ENCODE assay signal across 10 cellular contexts in genomic region chr17:16997514-16998429, GRCh38. TPM values are rescaled to one million over a fixed set of nuclear protein-coding genes. Genes with fewer than 3 reads are reported as not detected.
DNase-seq lines count a peak whose midpoint lies in the region; ATAC-seq and TF ChIP-seq lines count a peak whose summit lies in the region.
"Had no signal": no experiment of that assay in that cellular context is flagged by ENCODE, and none has a peak within 500 bp of the region (broad histone marks: within the 10 kb centered on the region; RNA-seq: fewer than 3 reads in every experiment).

No MANE protein-coding gene starts in this region.

- no peak overlapping the region for H3K9ac ChIP-seq in Karpas-422 (ENCODE audit: low read length)

- H3K9me2 ChIP-seq in Karpas-422 (replicated peaks; ENCODE audit: insufficient read depth, low read length) = no peaks in the 10 kb centered on the region

- no peak overlapping the region for H3K4me3 ChIP-seq in Karpas-422 (ENCODE audit: low read length)
- no peak overlapping the region for H3K4me3 ChIP-seq in vagina

- no peak overlapping the region for H3K4me2 ChIP-seq in Karpas-422 (ENCODE audit: low read depth, low read length, poor library complexity, severe bottlenecking)

- intact Hi-C loops in vagina (cut with DNase I) = no loop called here

- H3K4me1 ChIP-seq in Karpas-422 (ENCODE audit: low read length) (no peaks in the 10 kb centered on the region), vagina (peaks cover 8% of the 10 kb centered on the region)

- H3K79me2 ChIP-seq in Karpas-422 (ENCODE audit: low read length) = no peaks in the 10 kb centered on the region

- DNase-seq in 8988T = peak; percentile 75
- peak; percentile 54 for DNase-seq in Karpas-422
- peak; percentile 61 for DNase-seq in activated gamma-delta T cell treated with anti-CD3 and anti-CD28 coated beads, Interleukin-2, amount 50 U/mL, for 16 hours (ENCODE audit: low read depth)
- no peak for DNase-seq in mucosa of gallbladder (ENCODE audit: low spot score)
- no peak for DNase-seq in vagina (ENCODE audit: extremely low spot score in 2 of 2)
- DNase-seq: CD4-positive, CD25-positive, alpha-beta regulatory T cell; foreskin melanocyte had no signal

- ATAC-seq in GM18498 (IDR thresholded peaks at IDR 0.05; ENCODE audit: unreplicated experiment) (peak; percentile 82), HG02938 (IDR thresholded peaks at IDR 0.05; ENCODE audit: unreplicated experiment) (no peak), GM18873 (IDR thresholded peaks at IDR 0.05; ENCODE audit: low FRiP score, unreplicated experiment) (no peak)

- H3K27me3 ChIP-seq in Karpas-422 (ENCODE audit: low read length) (no peaks in the 10 kb centered on the region), vagina (no peaks in the 10 kb centered on the region)

- no peak overlapping the region for H3K27ac ChIP-seq in Karpas-422 (ENCODE audit: low read length)
- H3K27ac ChIP-seq in vagina = no peak overlapping the region

- no peak for TF ChIP-seq POLR2A in vagina (IDR thresholded peaks at IDR 0.05)

- H3K36me3 ChIP-seq in Karpas-422 (ENCODE audit: insufficient read depth, low read length) = no peaks in the 10 kb centered on the region
- H3K36me3 ChIP-seq in vagina = no peaks in the 10 kb centered on the region

- no peak for TF ChIP-seq CTCF in vagina (IDR thresholded peaks at IDR 0.05)

- no peaks in the 10 kb centered on the region for H3K9me3 ChIP-seq in Karpas-422 (ENCODE audit: low read length)
- H3K9me3 ChIP-seq in vagina = no peaks in the 10 kb centered on the region

- H4K20me1 ChIP-seq in Karpas-422 (ENCODE audit: insufficient read depth, low read depth, low read length) = peaks cover 3% of the 10 kb centered on the region; the same call in 1 of the 2 replicates

- no peak overlapping the region for H2AFZ ChIP-seq in Karpas-422 (ENCODE audit: low read length)

RNA-seq across cellular contexts. Expression of gene TNFRSF13B, which starts 25.9 kb away (rescaled TPM):
- not detected in 2 replicates for total RNA-seq in Karpas-422 (2014; rRNA removed; shearing (Covaris generic); ENCODE audit: low replicate concordance)
- total RNA-seq in mucosa of gallbladder = 0.32 TPM
- not detected for total RNA-seq in vagina

RNA-seq across cellular contexts. Expression of gene MPRIP, which starts 44.5 kb away (rescaled TPM):
- total RNA-seq in Karpas-422 (2014; rRNA removed; shearing (Covaris generic); ENCODE audit: low replicate concordance) = 44.1 and 49.3 TPM in 2 replicates
- total RNA-seq in mucosa of gallbladder (263 TPM), vagina (202 TPM)

Comparison
In these comparisons a context has a peak if more than half of its experiments do, and no peak if none do; other contexts are left out.
1. DNase-seq: peak in 8988T (single experiment), Karpas-422 (single experiment) and activated gamma-delta T cell treated with anti-CD3 and anti-CD28 coated beads, Interleukin-2, amount 50 U/mL, for 16 hours (single experiment); none in mucosa of gallbladder (single experiment) and vagina (0 of 2).